Comparison of ENCODE assay signal across 9 cellular contexts in genomic region chr4:123671633-123672404, GRCh38.
A peak's percentile ranks its signal among the peaks of the same experiment; 100 is the strongest.
DNase-seq lines count a peak whose midpoint lies in the region; ATAC-seq and TF ChIP-seq lines count a peak whose summit lies in the region.
"Had no signal": no experiment of that assay in that cellular context is flagged by ENCODE, and none has a peak within 500 bp of the region (broad histone marks: within the 10 kb centered on the region; RNA-seq: fewer than 3 reads in every experiment).

No MANE protein-coding gene starts in this region.

- peak; percentile 21 for DNase-seq in NOMO-1 treated with DMSO at 0.1 percent for 48 hours (lab: John Stamatoyannopoulos, UW; ENCODE audit: unreplicated experiment)
- DNase-seq in NOMO-1 treated with dmso at 0.1 percent for 144 hours (lab: John Stamatoyannopoulos, UW; ENCODE audit: unreplicated experiment), result no peak
- no peak for DNase-seq in Panc1 (ENCODE audit: low read depth, low spot score)
- DNase-seq in stimulated activated CD4-positive, alpha-beta T cell treated with anti-CD3 and anti-CD28 coated beads, Interleukin-4, amount 100 ng/mL, for 1 hour, result peak; percentile 24
- DNase-seq in mucosa of gallbladder (ENCODE audit: low spot score), result no peak
- no peak for DNase-seq in DMS153 (lab: John Stamatoyannopoulos, UW)
- no peak for DNase-seq in A172 (ENCODE audit: low spot score)
- DNase-seq: H9 had no signal

- in situ Hi-C loops in Panc1 (cut with HindIII; ENCODE audit: low pct_unique_long_range_greater_than_20kb, low sequenced_read_pairs), result no loop called here

- CTCF ChIA-PET in Panc1 (lab: Charles Lee), result interaction anchor here (0.6 kb wide), 1 partner anchor 320 kb away, joined by 3 read pairs; no protein-coding TSS in a partner anchor

- H3K4me3 ChIP-seq in Panc1 (ENCODE audit: low read depth in 2 of 2, low read length in 2 of 2), result no peak overlapping the region

- peak overlapping the region; percentile 2; the same call in 1 of the 2 replicates for H3K27ac ChIP-seq in Panc1 (ENCODE audit: low read length)

- TF ChIP-seq CTCF in Panc1 (IDR thresholded peaks at IDR 0.05), result no peak

- no peaks in the 10 kb centered on the region for H3K27me3 ChIP-seq in Panc1 (ENCODE audit: control insufficient read depth, insufficient read depth, low read length)

- BruUV-seq in Panc1 (replicated peaks; lab: Mats Ljungman, UMichigan), result no TSS peak

- ATAC-seq in HG02798 (IDR thresholded peaks at IDR 0.05; ENCODE audit: poor library complexity, unreplicated experiment) (peak; percentile 89), Panc1 (no peak)

- POLR2A ChIA-PET in Panc1 (lab: Charles Lee), result no interaction called here

- intact Hi-C loops in Panc1 (cut with micrococcal nuclease; ENCODE audit: unreplicated experiment), result no loop called here

- H3K9me3 ChIP-seq in Panc1 (ENCODE audit: control insufficient read depth, insufficient read depth, low read depth, low read length), result no peaks in the 10 kb centered on the region

- peaks cover 7% of the 10 kb centered on the region for H3K4me1 ChIP-seq in Panc1 (ENCODE audit: control insufficient read depth, insufficient read depth, low read length)

- H3K36me3 ChIP-seq in Panc1 (ENCODE audit: control insufficient read depth, insufficient read depth, low read length), result no peaks in the 10 kb centered on the region

Comparison
In these comparisons a context has a peak if more than half of its experiments do, and no peak if none do; other contexts are left out.
1. DNase-seq: peak in NOMO-1 treated with DMSO at 0.1 percent for 48 hours (single experiment) and stimulated activated CD4-positive, alpha-beta T cell treated with anti-CD3 and anti-CD28 coated beads, Interleukin-4, amount 100 ng/mL, for 1 hour (single experiment); none in NOMO-1 treated with dmso at 0.1 percent for 144 hours (single experiment), Panc1 (single experiment), mucosa of gallbladder (single experiment), DMS153 (single experiment) and A172 (single experiment).